In the genomic region with DNA sequence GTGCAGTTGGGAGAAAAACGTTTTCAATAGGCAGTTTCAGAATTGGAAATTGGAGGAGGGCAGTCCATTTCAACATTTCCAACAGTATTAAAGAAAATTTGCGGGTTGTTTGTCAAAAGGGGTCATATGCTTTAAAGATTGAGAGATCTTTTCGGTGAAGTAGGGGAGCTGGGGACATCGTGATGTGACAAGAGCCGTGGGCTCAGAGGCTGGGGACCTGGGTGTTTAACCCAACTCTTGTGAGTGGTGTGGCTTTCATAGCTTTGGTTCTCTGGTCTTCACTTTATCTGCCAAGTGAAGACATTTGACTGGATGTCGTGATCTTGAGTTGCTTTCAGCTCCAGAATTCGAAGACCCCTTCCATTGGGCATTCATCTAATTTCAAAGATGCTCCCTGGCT, we compare ENCODE assay signal across 1 cellular context.
TF ChIP-seq lines count a peak whose summit lies in the region.

No MANE protein-coding gene starts in this region.

TF ChIP-seq in GM23338, 12 proteins besides CTCF, POLR2A, EP300 and RAD21 (continued from another document):
- TF ChIP-seq, protein P1, sequence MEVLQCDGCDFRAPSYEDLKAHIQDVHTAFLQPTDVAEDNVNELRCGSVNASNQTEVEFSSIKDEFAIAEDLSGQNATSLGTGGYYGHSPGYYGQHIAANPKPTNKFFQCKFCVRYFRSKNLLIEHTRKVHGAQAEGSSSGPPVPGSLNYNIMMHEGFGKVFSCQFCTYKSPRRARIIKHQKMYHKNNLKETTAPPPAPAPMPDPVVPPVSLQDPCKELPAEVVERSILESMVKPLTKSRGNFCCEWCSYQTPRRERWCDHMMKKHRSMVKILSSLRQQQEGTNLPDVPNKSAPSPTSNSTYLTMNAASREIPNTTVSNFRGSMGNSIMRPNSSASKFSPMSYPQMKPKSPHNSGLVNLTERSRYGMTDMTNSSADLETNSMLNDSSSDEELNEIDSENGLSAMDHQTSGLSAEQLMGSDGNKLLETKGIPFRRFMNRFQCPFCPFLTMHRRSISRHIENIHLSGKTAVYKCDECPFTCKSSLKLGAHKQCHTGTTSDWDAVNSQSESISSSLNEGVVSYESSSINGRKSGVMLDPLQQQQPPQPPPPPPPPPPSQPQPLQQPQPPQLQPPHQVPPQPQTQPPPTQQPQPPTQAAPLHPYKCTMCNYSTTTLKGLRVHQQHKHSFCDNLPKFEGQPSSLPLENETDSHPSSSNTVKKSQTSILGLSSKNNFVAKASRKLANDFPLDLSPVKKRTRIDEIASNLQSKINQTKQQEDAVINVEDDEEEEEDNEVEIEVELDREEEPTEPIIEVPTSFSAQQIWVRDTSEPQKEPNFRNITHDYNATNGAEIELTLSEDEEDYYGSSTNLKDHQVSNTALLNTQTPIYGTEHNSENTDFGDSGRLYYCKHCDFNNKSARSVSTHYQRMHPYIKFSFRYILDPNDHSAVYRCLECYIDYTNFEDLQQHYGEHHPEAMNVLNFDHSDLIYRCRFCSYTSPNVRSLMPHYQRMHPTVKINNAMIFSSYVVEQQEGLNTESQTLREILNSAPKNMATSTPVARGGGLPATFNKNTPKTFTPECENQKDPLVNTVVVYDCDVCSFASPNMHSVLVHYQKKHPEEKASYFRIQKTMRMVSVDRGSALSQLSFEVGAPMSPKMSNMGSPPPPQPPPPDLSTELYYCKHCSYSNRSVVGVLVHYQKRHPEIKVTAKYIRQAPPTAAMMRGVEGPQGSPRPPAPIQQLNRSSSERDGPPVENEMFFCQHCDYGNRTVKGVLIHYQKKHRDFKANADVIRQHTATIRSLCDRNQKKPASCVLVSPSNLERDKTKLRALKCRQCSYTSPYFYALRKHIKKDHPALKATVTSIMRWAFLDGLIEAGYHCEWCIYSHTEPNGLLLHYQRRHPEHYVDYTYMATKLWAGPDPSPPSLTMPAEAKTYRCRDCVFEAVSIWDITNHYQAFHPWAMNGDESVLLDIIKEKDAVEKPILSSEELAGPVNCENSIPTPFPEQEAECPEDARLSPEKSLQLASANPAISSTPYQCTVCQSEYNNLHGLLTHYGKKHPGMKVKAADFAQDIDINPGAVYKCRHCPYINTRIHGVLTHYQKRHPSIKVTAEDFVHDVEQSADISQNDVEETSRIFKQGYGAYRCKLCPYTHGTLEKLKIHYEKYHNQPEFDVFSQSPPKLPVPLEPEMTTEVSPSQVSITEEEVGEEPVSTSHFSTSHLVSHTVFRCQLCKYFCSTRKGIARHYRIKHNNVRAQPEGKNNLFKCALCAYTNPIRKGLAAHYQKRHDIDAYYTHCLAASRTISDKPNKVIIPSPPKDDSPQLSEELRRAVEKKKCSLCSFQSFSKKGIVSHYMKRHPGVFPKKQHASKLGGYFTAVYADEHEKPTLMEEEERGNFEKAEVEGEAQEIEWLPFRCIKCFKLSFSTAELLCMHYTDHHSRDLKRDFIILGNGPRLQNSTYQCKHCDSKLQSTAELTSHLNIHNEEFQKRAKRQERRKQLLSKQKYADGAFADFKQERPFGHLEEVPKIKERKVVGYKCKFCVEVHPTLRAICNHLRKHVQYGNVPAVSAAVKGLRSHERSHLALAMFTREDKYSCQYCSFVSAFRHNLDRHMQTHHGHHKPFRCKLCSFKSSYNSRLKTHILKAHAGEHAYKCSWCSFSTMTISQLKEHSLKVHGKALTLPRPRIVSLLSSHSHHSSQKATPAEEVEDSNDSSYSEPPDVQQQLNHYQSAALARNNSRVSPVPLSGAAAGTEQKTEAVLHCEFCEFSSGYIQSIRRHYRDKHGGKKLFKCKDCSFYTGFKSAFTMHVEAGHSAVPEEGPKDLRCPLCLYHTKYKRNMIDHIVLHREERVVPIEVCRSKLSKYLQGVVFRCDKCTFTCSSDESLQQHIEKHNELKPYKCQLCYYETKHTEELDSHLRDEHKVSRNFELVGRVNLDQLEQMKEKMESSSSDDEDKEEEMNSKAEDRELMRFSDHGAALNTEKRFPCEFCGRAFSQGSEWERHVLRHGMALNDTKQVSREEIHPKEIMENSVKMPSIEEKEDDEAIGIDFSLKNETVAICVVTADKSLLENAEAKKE (CRISPR knock-in tag; IDR thresholded peaks at IDR 0.05), result no peak
